Comparison of ENCODE assay signal across 1 cellular context in the genomic region with DNA sequence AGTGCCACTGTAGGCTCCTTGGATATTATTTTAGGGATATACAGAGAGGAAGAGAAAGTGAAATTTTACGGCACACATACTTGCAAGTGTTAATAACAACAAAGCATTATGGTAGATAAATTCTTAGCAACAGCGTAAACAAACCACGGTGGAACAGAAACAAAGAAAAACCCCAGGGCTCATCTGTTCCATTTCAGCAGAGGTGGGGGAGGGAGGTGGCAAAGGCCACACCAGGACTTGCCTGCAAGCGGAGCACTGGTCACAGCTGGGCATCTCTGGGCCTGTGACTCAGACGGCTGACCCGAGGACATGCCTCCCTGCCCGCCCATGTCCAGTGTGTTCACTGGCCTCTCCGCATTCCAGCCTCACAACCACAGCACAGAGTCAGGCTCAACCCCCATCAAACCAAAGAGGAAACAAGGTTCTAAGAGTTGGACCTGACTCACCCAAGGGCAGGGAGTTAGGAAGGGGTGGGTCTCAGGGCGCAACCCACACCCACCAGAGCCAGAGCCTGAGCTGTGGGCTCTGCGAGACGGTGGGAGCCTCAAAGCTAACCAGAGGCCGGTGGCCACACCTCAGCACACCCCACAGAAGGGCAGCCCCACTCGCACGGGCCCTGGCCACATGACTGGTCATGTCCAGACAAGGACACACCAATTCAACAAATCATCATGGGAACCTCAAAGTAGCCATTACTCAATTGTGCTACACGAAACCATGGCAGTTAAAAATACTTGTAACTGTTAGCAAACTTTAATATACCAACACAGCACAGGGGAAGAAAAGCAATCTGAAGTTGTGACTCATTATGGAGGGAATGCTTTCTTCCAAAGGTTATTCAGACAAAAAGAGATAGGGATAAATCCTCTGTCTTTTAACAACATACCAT.
TF ChIP-seq lines count a peak whose summit lies in the region.

No MANE protein-coding gene starts in this region.

TF ChIP-seq in GM12878, 131 proteins besides CTCF, POLR2A, EP300 and RAD21 (continues in another document):
- TF ChIP-seq PAX5 (IDR thresholded peaks at IDR 0.05; ENCODE audit: borderline replicate concordance, low read depth, low read length) (peak; percentile 49; the same call in 1 of the 2 replicates), RELA (IDR thresholded peaks at IDR 0.05; ENCODE audit: borderline replicate concordance, partially characterized antibody) (peak; percentile 67), PML (IDR thresholded peaks at IDR 0.05; ENCODE audit: low read length) (peak; percentile 39; the same call in 1 of the 2 replicates), BCL11A (IDR thresholded peaks at IDR 0.05; ENCODE audit: low read depth, low read length) (peak; percentile 65), MTA2 (IDR thresholded peaks at IDR 0.05; ENCODE audit: low read depth) (peak; percentile 78), ZZZ3 (IDR thresholded peaks at IDR 0.05; ENCODE audit: control insufficient read depth, insufficient read length, low read depth) (no peak), BMI1 (IDR thresholded peaks at IDR 0.05; ENCODE audit: borderline replicate concordance) (peak; percentile 68; the same call in 1 of the 2 replicates), TCF12 (IDR thresholded peaks at IDR 0.05; ENCODE audit: low read depth, low read length) (peak; percentile 69; the same call in 1 of the 2 replicates), LARP7 (IDR thresholded peaks at IDR 0.05) (peak; percentile 79), POLR2AphosphoS5 (IDR thresholded peaks at IDR 0.05; ENCODE audit: low read length) (0 out of 2 replicates have a peak, but pooled peaks have one; percentile 62), IKZF2 (IDR thresholded peaks at IDR 0.05) (peak; percentile 90 to 91), SMAD1 (IDR thresholded peaks at IDR 0.05; ENCODE audit: low read depth, partially characterized antibody) (peak; percentile 64), MEF2B (IDR thresholded peaks at IDR 0.05; ENCODE audit: partially characterized antibody, poor library complexity, severe bottlenecking) (peak; percentile 41), IKZF1 (conservative IDR thresholded peaks at IDR 0.05) (peak; percentile 79), CREM (IDR thresholded peaks at IDR 0.05; ENCODE audit: low read depth) (peak; percentile 46; the same call in 1 of the 2 replicates), MYC (IDR thresholded peaks at IDR 0.05; ENCODE audit: insufficient read depth, insufficient read length, insufficient replicate concordance, low read length, severe bottlenecking) (no peak), CBFB (IDR thresholded peaks at IDR 0.05; ENCODE audit: low read depth) (0 out of 2 replicates have a peak, but pooled peaks have one; percentile 49), YY1 (IDR thresholded peaks at IDR 0.05; ENCODE audit: low read depth, low read length) (0 out of 2 replicates have a peak, but pooled peaks have one; percentile 2), KLF5 (IDR thresholded peaks at IDR 0.05; ENCODE audit: partially characterized antibody) (peak; percentile 59), MYB (IDR thresholded peaks at IDR 0.05; ENCODE audit: borderline replicate concordance, low read depth, low read length) (peak; percentile 63; the same call in 1 of the 2 replicates), NFIC (IDR thresholded peaks at IDR 0.05; ENCODE audit: low read depth, low read length) (peak; percentile 48), ATF7 (IDR thresholded peaks at IDR 0.05; ENCODE audit: low read depth) (peak; percentile 81), CHD2 (IDR thresholded peaks at IDR 0.05; ENCODE audit: borderline replicate concordance, low read depth, low read length) (peak; percentile 83), FOXM1 (IDR thresholded peaks at IDR 0.05; ENCODE audit: low read depth, low read length) (peak; percentile 45; the same call in 1 of the 2 replicates), NBN (IDR thresholded peaks at IDR 0.05) (peak; percentile 78; the same call in 1 of the 2 replicates), MXI1 (IDR thresholded peaks at IDR 0.05; ENCODE audit: low read depth, low read length) (peak; percentile 73), SP1 (IDR thresholded peaks at IDR 0.05; ENCODE audit: low read depth, low read length) (peak; percentile 46), SRF (IDR thresholded peaks at IDR 0.05; ENCODE audit: low read depth in 2 of 2, low read length in 2 of 2) (no peak), RUNX3 (IDR thresholded peaks at IDR 0.05; ENCODE audit: low read length) (peak; percentile 65), HCFC1 (IDR thresholded peaks at IDR 0.05; ENCODE audit: low read length) (no peak), TBL1XR1 (IDR thresholded peaks at IDR 0.05; ENCODE audit: low read depth, low read length) (no peak), EED (IDR thresholded peaks at IDR 0.05; ENCODE audit: low read depth) (peak; percentile 19; the same call in 1 of the 2 replicates), SIN3A (IDR thresholded peaks at IDR 0.05; ENCODE audit: low read depth, low read length) (peak; percentile 67), GATAD2B (conservative IDR thresholded peaks at IDR 0.05; ENCODE audit: low read depth) (peak; percentile 79)
- TF ChIP-seq, protein P1, sequence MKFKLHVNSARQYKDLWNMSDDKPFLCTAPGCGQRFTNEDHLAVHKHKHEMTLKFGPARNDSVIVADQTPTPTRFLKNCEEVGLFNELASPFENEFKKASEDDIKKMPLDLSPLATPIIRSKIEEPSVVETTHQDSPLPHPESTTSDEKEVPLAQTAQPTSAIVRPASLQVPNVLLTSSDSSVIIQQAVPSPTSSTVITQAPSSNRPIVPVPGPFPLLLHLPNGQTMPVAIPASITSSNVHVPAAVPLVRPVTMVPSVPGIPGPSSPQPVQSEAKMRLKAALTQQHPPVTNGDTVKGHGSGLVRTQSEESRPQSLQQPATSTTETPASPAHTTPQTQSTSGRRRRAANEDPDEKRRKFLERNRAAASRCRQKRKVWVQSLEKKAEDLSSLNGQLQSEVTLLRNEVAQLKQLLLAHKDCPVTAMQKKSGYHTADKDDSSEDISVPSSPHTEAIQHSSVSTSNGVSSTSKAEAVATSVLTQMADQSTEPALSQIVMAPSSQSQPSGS (IDR thresholded peaks at IDR 0.05; ENCODE audit: low read length): no peak
- TF ChIP-seq, protein P2, sequence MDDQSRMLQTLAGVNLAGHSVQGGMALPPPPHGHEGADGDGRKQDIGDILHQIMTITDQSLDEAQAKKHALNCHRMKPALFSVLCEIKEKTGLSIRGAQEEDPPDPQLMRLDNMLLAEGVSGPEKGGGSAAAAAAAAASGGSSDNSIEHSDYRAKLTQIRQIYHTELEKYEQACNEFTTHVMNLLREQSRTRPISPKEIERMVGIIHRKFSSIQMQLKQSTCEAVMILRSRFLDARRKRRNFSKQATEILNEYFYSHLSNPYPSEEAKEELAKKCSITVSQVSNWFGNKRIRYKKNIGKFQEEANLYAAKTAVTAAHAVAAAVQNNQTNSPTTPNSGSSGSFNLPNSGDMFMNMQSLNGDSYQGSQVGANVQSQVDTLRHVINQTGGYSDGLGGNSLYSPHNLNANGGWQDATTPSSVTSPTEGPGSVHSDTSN (IDR thresholded peaks at IDR 0.05; ENCODE audit: insufficient replicate concordance, low read depth, low read length): peak; percentile 28
- TF ChIP-seq, protein P3, sequence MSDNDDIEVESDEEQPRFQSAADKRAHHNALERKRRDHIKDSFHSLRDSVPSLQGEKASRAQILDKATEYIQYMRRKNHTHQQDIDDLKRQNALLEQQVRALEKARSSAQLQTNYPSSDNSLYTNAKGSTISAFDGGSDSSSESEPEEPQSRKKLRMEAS (IDR thresholded peaks at IDR 0.05; ENCODE audit: low read depth, low read length): 0 out of 2 replicates have a peak, but pooled peaks have one; percentile 22
- TF ChIP-seq, protein P4, sequence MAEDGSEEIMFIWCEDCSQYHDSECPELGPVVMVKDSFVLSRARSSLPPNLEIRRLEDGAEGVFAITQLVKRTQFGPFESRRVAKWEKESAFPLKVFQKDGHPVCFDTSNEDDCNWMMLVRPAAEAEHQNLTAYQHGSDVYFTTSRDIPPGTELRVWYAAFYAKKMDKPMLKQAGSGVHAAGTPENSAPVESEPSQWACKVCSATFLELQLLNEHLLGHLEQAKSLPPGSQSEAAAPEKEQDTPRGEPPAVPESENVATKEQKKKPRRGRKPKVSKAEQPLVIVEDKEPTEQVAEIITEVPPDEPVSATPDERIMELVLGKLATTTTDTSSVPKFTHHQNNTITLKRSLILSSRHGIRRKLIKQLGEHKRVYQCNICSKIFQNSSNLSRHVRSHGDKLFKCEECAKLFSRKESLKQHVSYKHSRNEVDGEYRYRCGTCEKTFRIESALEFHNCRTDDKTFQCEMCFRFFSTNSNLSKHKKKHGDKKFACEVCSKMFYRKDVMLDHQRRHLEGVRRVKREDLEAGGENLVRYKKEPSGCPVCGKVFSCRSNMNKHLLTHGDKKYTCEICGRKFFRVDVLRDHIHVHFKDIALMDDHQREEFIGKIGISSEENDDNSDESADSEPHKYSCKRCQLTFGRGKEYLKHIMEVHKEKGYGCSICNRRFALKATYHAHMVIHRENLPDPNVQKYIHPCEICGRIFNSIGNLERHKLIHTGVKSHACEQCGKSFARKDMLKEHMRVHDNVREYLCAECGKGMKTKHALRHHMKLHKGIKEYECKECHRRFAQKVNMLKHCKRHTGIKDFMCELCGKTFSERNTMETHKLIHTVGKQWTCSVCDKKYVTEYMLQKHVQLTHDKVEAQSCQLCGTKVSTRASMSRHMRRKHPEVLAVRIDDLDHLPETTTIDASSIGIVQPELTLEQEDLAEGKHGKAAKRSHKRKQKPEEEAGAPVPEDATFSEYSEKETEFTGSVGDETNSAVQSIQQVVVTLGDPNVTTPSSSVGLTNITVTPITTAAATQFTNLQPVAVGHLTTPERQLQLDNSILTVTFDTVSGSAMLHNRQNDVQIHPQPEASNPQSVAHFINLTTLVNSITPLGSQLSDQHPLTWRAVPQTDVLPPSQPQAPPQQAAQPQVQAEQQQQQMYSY (CRISPR knock-in tag; IDR thresholded peaks at IDR 0.05): no peak
- TF ChIP-seq, protein P5, sequence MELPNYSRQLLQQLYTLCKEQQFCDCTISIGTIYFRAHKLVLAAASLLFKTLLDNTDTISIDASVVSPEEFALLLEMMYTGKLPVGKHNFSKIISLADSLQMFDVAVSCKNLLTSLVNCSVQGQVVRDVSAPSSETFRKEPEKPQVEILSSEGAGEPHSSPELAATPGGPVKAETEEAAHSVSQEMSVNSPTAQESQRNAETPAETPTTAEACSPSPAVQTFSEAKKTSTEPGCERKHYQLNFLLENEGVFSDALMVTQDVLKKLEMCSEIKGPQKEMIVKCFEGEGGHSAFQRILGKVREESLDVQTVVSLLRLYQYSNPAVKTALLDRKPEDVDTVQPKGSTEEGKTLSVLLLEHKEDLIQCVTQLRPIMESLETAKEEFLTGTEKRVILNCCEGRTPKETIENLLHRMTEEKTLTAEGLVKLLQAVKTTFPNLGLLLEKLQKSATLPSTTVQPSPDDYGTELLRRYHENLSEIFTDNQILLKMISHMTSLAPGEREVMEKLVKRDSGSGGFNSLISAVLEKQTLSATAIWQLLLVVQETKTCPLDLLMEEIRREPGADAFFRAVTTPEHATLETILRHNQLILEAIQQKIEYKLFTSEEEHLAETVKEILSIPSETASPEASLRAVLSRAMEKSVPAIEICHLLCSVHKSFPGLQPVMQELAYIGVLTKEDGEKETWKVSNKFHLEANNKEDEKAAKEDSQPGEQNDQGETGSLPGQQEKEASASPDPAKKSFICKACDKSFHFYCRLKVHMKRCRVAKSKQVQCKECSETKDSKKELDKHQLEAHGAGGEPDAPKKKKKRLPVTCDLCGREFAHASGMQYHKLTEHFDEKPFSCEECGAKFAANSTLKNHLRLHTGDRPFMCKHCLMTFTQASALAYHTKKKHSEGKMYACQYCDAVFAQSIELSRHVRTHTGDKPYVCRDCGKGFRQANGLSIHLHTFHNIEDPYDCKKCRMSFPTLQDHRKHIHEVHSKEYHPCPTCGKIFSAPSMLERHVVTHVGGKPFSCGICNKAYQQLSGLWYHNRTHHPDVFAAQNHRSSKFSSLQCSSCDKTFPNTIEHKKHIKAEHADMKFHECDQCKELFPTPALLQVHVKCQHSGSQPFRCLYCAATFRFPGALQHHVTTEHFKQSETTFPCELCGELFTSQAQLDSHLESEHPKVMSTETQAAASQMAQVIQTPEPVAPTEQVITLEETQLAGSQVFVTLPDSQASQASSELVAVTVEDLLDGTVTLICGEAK (IDR thresholded peaks at IDR 0.05; ENCODE audit: borderline replicate concordance): peak; percentile 55; the same call in 1 of the 2 replicates
- TF ChIP-seq, protein P6, sequence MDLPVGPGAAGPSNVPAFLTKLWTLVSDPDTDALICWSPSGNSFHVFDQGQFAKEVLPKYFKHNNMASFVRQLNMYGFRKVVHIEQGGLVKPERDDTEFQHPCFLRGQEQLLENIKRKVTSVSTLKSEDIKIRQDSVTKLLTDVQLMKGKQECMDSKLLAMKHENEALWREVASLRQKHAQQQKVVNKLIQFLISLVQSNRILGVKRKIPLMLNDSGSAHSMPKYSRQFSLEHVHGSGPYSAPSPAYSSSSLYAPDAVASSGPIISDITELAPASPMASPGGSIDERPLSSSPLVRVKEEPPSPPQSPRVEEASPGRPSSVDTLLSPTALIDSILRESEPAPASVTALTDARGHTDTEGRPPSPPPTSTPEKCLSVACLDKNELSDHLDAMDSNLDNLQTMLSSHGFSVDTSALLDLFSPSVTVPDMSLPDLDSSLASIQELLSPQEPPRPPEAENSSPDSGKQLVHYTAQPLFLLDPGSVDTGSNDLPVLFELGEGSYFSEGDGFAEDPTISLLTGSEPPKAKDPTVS (IDR thresholded peaks at IDR 0.05; ENCODE audit: low read depth, low read length): no peak
- TF ChIP-seq, protein P7, sequence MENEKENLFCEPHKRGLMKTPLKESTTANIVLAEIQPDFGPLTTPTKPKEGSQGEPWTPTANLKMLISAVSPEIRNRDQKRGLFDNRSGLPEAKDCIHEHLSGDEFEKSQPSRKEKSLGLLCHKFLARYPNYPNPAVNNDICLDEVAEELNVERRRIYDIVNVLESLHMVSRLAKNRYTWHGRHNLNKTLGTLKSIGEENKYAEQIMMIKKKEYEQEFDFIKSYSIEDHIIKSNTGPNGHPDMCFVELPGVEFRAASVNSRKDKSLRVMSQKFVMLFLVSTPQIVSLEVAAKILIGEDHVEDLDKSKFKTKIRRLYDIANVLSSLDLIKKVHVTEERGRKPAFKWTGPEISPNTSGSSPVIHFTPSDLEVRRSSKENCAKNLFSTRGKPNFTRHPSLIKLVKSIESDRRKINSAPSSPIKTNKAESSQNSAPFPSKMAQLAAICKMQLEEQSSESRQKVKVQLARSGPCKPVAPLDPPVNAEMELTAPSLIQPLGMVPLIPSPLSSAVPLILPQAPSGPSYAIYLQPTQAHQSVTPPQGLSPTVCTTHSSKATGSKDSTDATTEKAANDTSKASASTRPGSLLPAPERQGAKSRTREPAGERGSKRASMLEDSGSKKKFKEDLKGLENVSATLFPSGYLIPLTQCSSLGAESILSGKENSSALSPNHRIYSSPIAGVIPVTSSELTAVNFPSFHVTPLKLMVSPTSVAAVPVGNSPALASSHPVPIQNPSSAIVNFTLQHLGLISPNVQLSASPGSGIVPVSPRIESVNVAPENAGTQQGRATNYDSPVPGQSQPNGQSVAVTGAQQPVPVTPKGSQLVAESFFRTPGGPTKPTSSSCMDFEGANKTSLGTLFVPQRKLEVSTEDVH (IDR thresholded peaks at IDR 0.05; ENCODE audit: low read depth, partially characterized antibody): peak; percentile 18
- TF ChIP-seq, protein P8, sequence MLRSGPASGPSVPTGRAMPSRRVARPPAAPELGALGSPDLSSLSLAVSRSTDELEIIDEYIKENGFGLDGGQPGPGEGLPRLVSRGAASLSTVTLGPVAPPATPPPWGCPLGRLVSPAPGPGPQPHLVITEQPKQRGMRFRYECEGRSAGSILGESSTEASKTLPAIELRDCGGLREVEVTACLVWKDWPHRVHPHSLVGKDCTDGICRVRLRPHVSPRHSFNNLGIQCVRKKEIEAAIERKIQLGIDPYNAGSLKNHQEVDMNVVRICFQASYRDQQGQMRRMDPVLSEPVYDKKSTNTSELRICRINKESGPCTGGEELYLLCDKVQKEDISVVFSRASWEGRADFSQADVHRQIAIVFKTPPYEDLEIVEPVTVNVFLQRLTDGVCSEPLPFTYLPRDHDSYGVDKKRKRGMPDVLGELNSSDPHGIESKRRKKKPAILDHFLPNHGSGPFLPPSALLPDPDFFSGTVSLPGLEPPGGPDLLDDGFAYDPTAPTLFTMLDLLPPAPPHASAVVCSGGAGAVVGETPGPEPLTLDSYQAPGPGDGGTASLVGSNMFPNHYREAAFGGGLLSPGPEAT (IDR thresholded peaks at IDR 0.05; ENCODE audit: low read depth): peak; percentile 94
